In the genomic region with DNA sequence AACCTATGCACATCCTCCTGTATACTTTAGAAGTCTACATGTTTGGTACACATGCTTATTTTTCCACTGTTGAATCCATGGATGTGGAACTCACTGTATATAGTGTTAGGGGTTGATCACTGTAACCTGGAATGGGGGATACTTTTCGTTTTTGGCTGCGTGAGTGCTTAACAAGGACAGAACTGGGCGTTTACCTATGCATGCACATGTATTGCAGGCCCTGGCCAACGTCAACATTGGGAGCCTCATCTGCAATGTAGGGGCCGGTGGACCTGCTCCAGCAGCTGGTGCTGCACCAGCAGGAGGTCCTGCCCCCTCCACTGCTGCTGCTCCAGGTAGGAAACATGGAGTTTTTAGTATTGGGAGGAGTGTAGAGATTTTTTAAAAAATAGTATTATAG, we compare ENCODE assay signal across 9 cellular contexts. TPM values are rescaled to one million over a fixed set of nuclear protein-coding genes. Genes with fewer than 3 reads are reported as not detected.
A peak's percentile ranks its signal among the peaks of the same experiment; 100 is the strongest.
DNase-seq lines count a peak whose midpoint lies in the region; ATAC-seq and TF ChIP-seq lines count a peak whose summit lies in the region.
"Had no signal": no experiment of that assay in that cellular context is flagged by ENCODE, and none has a peak within 500 bp of the region (broad histone marks: within the 10 kb centered on the region; RNA-seq: fewer than 3 reads in every experiment).

No MANE protein-coding gene starts in this region.

- no peak for ATAC-seq in stimulated activated memory B cell treated with anti-CD40 and anti-IgM and Interleukin-4, amounts not matched to agents 10 μg/mL and 1 μg/mL and 100 μg/mL, for 72 hours
- no peak for ATAC-seq in GM18519 (IDR thresholded peaks at IDR 0.05; ENCODE audit: low FRiP score, unreplicated experiment)

- peaks cover 6 to 49% (median 26%) of the 10 kb centered on the region in 3 donors for H3K4me1 ChIP-seq in esophagus squamous epithelium

- no peaks in the 10 kb centered on the region for H3K27me3 ChIP-seq in esophagus squamous epithelium

- no peaks in the 10 kb centered on the region for H3K9me3 Mint-ChIP-seq in activated T-cell treated with anti-CD3 and anti-CD28 coated beads, Interleukin-2, amount 50 U/mL, for 24 hours
- no peaks in the 10 kb centered on the region for H3K9me3 Mint-ChIP-seq in stimulated activated memory B cell treated with anti-CD40 and anti-IgM and Interleukin-4, amounts not matched to agents 10 μg/mL and 1 μg/mL and 100 μg/mL, for 72 hours

- H3K9me3 ChIP-seq in SK-N-MC (ENCODE audit: low read depth, low read length) (no peaks in the 10 kb centered on the region), esophagus squamous epithelium (no peaks in the 10 kb centered on the region)

- H3K36me3 ChIP-seq in SK-N-MC (ENCODE audit: insufficient read depth, low read length): peaks cover 46% of the 10 kb centered on the region
- H3K36me3 ChIP-seq in esophagus squamous epithelium: peaks cover 12 to 38% (median 21%) of the 10 kb centered on the region in 3 donors

- peak overlapping the region; percentile 95 for H3K4me3 Mint-ChIP-seq in activated T-cell treated with anti-CD3 and anti-CD28 coated beads, Interleukin-2, amount 50 U/mL, for 24 hours
- H3K4me3 Mint-ChIP-seq in stimulated activated memory B cell treated with anti-CD40 and anti-IgM and Interleukin-4, amounts not matched to agents 10 μg/mL and 1 μg/mL and 100 μg/mL, for 72 hours: peak overlapping the region; percentile 100

- no peak for DNase-seq in activated T-cell treated with anti-CD3 and anti-CD28 coated beads, Interleukin-2, amount 50 U/mL, for 24 hours
- no peak for DNase-seq in activated T-cell treated with anti-CD3 and anti-CD28 coated beads, Interleukin-2, amount 50 U/mL, for 1 hour
- DNase-seq in SK-N-MC (ENCODE audit: low read depth, low spot score) (no peak), esophagus squamous epithelium (lab: John Stamatoyannopoulos, UW) (no peak), NCI-H526 treated with DMSO at 0.1 percent for 48 hours (lab: John Stamatoyannopoulos, UW) (no peak)
- DNase-seq in NK-92 treated with Interleukin-12 subunit alpha and Interleukin-12 subunit beta, amount 100 ng/mL, for 24 hours (lab: John Stamatoyannopoulos, UW): no peak
- DNase-seq: DMS153 had no signal

- TF ChIP-seq CTCF in esophagus squamous epithelium (IDR thresholded peaks at IDR 0.05): no peak

- WGBS in esophagus squamous epithelium, 2 donors: 29 to 47% methylated on average over 5 of the region's 5 CpGs

- no peaks in the 10 kb centered on the region for H3K27me3 Mint-ChIP-seq in activated T-cell treated with anti-CD3 and anti-CD28 coated beads, Interleukin-2, amount 50 U/mL, for 24 hours
- no peaks in the 10 kb centered on the region for H3K27me3 Mint-ChIP-seq in stimulated activated memory B cell treated with anti-CD40 and anti-IgM and Interleukin-4, amounts not matched to agents 10 μg/mL and 1 μg/mL and 100 μg/mL, for 72 hours

- TF ChIP-seq POLR2A in esophagus squamous epithelium (IDR thresholded peaks at IDR 0.05): no peak

- peak overlapping the region; percentile 98 for H3K27ac Mint-ChIP-seq in activated T-cell treated with anti-CD3 and anti-CD28 coated beads, Interleukin-2, amount 50 U/mL, for 24 hours
- H3K27ac Mint-ChIP-seq in stimulated activated memory B cell treated with anti-CD40 and anti-IgM and Interleukin-4, amounts not matched to agents 10 μg/mL and 1 μg/mL and 100 μg/mL, for 72 hours: peak overlapping the region; percentile 99

- intact Hi-C loops in esophagus squamous epithelium (cut with DNase I): no loop called here

- H3K4me1 Mint-ChIP-seq in activated T-cell treated with anti-CD3 and anti-CD28 coated beads, Interleukin-2, amount 50 U/mL, for 24 hours (ENCODE audit: low read depth): peaks cover 33% of the 10 kb centered on the region
- H3K4me1 Mint-ChIP-seq in stimulated activated memory B cell treated with anti-CD40 and anti-IgM and Interleukin-4, amounts not matched to agents 10 μg/mL and 1 μg/mL and 100 μg/mL, for 72 hours: peaks cover 43% of the 10 kb centered on the region

- H3K27ac ChIP-seq in SK-N-MC: peak overlapping the region; percentile 14
- H3K27ac ChIP-seq in esophagus squamous epithelium: no peak overlapping the region

- peak overlapping the region; percentile 29 for H3K9ac ChIP-seq in SK-N-MC (ENCODE audit: insufficient read length)

- peak overlapping the region; percentile 94 for H3K4me3 ChIP-seq in SK-N-MC
- peak overlapping the region in 3 of 4 donors; percentile 84 to 94 (median 87) for H3K4me3 ChIP-seq in esophagus squamous epithelium

- H3K36me3 Mint-ChIP-seq in activated T-cell treated with anti-CD3 and anti-CD28 coated beads, Interleukin-2, amount 50 U/mL, for 24 hours (ENCODE audit: low read depth): peaks cover 65% of the 10 kb centered on the region
- H3K36me3 Mint-ChIP-seq in stimulated activated memory B cell treated with anti-CD40 and anti-IgM and Interleukin-4, amounts not matched to agents 10 μg/mL and 1 μg/mL and 100 μg/mL, for 72 hours: peaks cover 37% of the 10 kb centered on the region

RNA-seq across cellular contexts. Expression of a gene that starts 2.3 kb away (rescaled TPM):
- 1,000 to 10,000 TPM in 1 of 4 donors, 100 to 1,000 TPM in 3; 358 to 1,172 (median 586) TPM for total RNA-seq in esophagus squamous epithelium

RNA-seq across cellular contexts. Expression of a gene that starts 40.8 kb away (rescaled TPM):
- total RNA-seq in esophagus squamous epithelium: 10 to 100 TPM; 13.5 to 33.2 (median 13.9) TPM
